20 cellular contexts compared by ENCODE assay signal in genomic region chr4:79528241-79528706, GRCh38.
DNase-seq lines count a peak whose midpoint lies in the region; ATAC-seq and TF ChIP-seq lines count a peak whose summit lies in the region.
"Had no signal": no experiment of that assay in that cellular context is flagged by ENCODE, and none has a peak within 500 bp of the region (broad histone marks: within the 10 kb centered on the region; RNA-seq: fewer than 3 reads in every experiment).

No MANE protein-coding gene starts in this region.

- H3K4me3 Mint-ChIP-seq in neural progenitor cell = no peak overlapping the region
- H3K4me3 Mint-ChIP-seq in mesothelial cell of epicardium = no peak overlapping the region
- H3K4me3 Mint-ChIP-seq: CD4-positive, CD25-positive, alpha-beta regulatory T cell; central memory CD8-positive, alpha-beta T cell; stimulated activated effector memory CD8-positive, alpha-beta T cell treated with anti-CD3 and anti-CD28 coated beads, Interleukin-12 subunit alpha, Interleukin-12 subunit beta, amount 100 ng/mL, for 72 hours; T-helper 1 cell treated with Interleukin-12 subunit alpha and Interleukin-12 subunit beta and Interleukin-4 antibody, amounts not matched to agents 30 μg/mL and 1 μg/mL, for 36 hours had no signal

- no peak for TF ChIP-seq CTCF in astrocyte of the spinal cord (IDR thresholded peaks at IDR 0.05; ENCODE audit: low read depth, low read length)
- TF ChIP-seq CTCF in neural progenitor cell (IDR thresholded peaks at IDR 0.05) = no peak
- no peak for TF ChIP-seq CTCF in mesothelial cell of epicardium (IDR thresholded peaks at IDR 0.05; ENCODE audit: unreplicated experiment)

- H3K4me1 ChIP-seq in neural progenitor cell = no peaks in the 10 kb centered on the region
- H3K4me1 ChIP-seq: uterus had no signal

- H3K4me1 Mint-ChIP-seq in neural progenitor cell (no peaks in the 10 kb centered on the region), mesothelial cell of epicardium (no peaks in the 10 kb centered on the region)
- H3K4me1 Mint-ChIP-seq: central memory CD8-positive, alpha-beta T cell; stimulated activated effector memory CD8-positive, alpha-beta T cell treated with anti-CD3 and anti-CD28 coated beads, Interleukin-12 subunit alpha, Interleukin-12 subunit beta, amount 100 ng/mL, for 72 hours had no signal

- in situ Hi-C loops in astrocyte of the spinal cord (cut with HindIII; ENCODE audit: low sequenced_read_pairs) = no loop called here

- no peaks in the 10 kb centered on the region for H3K27me3 ChIP-seq in neural progenitor cell
- H3K27me3 ChIP-seq: uterus had no signal

- no peak overlapping the region for H3K27ac ChIP-seq in neural progenitor cell
- H3K27ac ChIP-seq: uterus had no signal

- no peak for ATAC-seq in GM18870 (IDR thresholded peaks at IDR 0.05; ENCODE audit: unreplicated experiment)
- ATAC-seq: naive thymus-derived CD4-positive, alpha-beta T cell; stimulated activated effector memory CD8-positive, alpha-beta T cell treated with anti-CD3 and anti-CD28 coated beads, Interleukin-12 subunit alpha, Interleukin-12 subunit beta, amount 100 ng/mL, for 72 hours had no signal

- H2AFZ ChIP-seq in neural progenitor cell (replicated peaks) = peak overlapping the region; percentile 1

- no peaks in the 10 kb centered on the region for H4K20me1 ChIP-seq in neural progenitor cell (ENCODE audit: low read depth)

- peak; percentile 14 for DNase-seq in ELR (ENCODE audit: low read depth)
- peak; percentile 32 for DNase-seq in MV-4-11 (lab: John Stamatoyannopoulos, UW)
- DNase-seq in astrocyte of the spinal cord (ENCODE audit: low read depth, low spot score) = peak; percentile 38
- DNase-seq in neural progenitor cell (ENCODE audit: low spot score) = no peak
- DNase-seq in NOMO-1 treated with dmso at 0.1 percent for 144 hours (lab: John Stamatoyannopoulos, UW; ENCODE audit: unreplicated experiment) = no peak
- DNase-seq in mesothelial cell of epicardium (ENCODE audit: low spot score in 2 of 2, unreplicated experiment in 2 of 2) = no peak
- DNase-seq: activated CD4-positive, alpha-beta T cell treated with anti-CD3 and anti-CD28 coated beads, Interleukin-2, amount 50 U/mL, for 1 hour; activated gamma-delta T cell; NCI-H1436; NCI-H510A treated with DMSO at 0.1 percent for 48 hours; retina; RPMI8226; stimulated activated CD4-positive, alpha-beta T cell treated with anti-CD3 and anti-CD28 coated beads, Interleukin-4, amount 100 ng/mL, for 24 hours; uterus had no signal

- H3K27me3 Mint-ChIP-seq in neural progenitor cell (ENCODE audit: insufficient read depth, low read depth) (no peaks in the 10 kb centered on the region), mesothelial cell of epicardium (ENCODE audit: low read depth) (no peaks in the 10 kb centered on the region)
- H3K27me3 Mint-ChIP-seq: CD4-positive, CD25-positive, alpha-beta regulatory T cell; central memory CD8-positive, alpha-beta T cell had no signal

- H3K9me3 ChIP-seq in neural progenitor cell (ENCODE audit: low read depth) = no peaks in the 10 kb centered on the region
- H3K9me3 ChIP-seq: uterus had no signal

- H3K4me3 ChIP-seq in astrocyte of the spinal cord (ENCODE audit: low read depth, low read length) (no peak overlapping the region), neural progenitor cell (no peak overlapping the region)
- H3K4me3 ChIP-seq: uterus had no signal

- H3K36me3 ChIP-seq in neural progenitor cell = no peaks in the 10 kb centered on the region
- H3K36me3 ChIP-seq: uterus had no signal

- H3K36me3 Mint-ChIP-seq in neural progenitor cell (no peaks in the 10 kb centered on the region), mesothelial cell of epicardium (no peaks in the 10 kb centered on the region)
- H3K36me3 Mint-ChIP-seq: CD4-positive, CD25-positive, alpha-beta regulatory T cell; naive thymus-derived CD4-positive, alpha-beta T cell; stimulated activated effector memory CD8-positive, alpha-beta T cell treated with anti-CD3 and anti-CD28 coated beads, Interleukin-12 subunit alpha, Interleukin-12 subunit beta, amount 100 ng/mL, for 72 hours had no signal

- no peak overlapping the region for H3K9ac ChIP-seq in neural progenitor cell

- H3K9me3 Mint-ChIP-seq in neural progenitor cell (no peaks in the 10 kb centered on the region), mesothelial cell of epicardium (peaks cover 5% of the 10 kb centered on the region)
- H3K9me3 Mint-ChIP-seq: naive thymus-derived CD4-positive, alpha-beta T cell; stimulated activated effector memory CD8-positive, alpha-beta T cell treated with anti-CD3 and anti-CD28 coated beads, Interleukin-12 subunit alpha, Interleukin-12 subunit beta, amount 100 ng/mL, for 72 hours; T-helper 1 cell treated with Interleukin-12 subunit alpha and Interleukin-12 subunit beta and Interleukin-4 antibody, amounts not matched to agents 30 μg/mL and 1 μg/mL, for 36 hours had no signal

- H3K27ac Mint-ChIP-seq in neural progenitor cell = no peak overlapping the region
- no peak overlapping the region for H3K27ac Mint-ChIP-seq in mesothelial cell of epicardium
- H3K27ac Mint-ChIP-seq: CD4-positive, CD25-positive, alpha-beta regulatory T cell; naive thymus-derived CD4-positive, alpha-beta T cell; stimulated activated effector memory CD8-positive, alpha-beta T cell treated with anti-CD3 and anti-CD28 coated beads, Interleukin-12 subunit alpha, Interleukin-12 subunit beta, amount 100 ng/mL, for 72 hours; T-helper 1 cell treated with Interleukin-12 subunit alpha and Interleukin-12 subunit beta and Interleukin-4 antibody, amounts not matched to agents 30 μg/mL and 1 μg/mL, for 36 hours had no signal

- H3K4me2 ChIP-seq in neural progenitor cell = no peak overlapping the region

- no peaks in the 10 kb centered on the region for H3F3A ChIP-seq in neural progenitor cell (ENCODE audit: low read depth)

- no peaks in the 10 kb centered on the region for H3K79me2 ChIP-seq in neural progenitor cell (ENCODE audit: low read depth)

Comparison
In these comparisons a context has a peak if more than half of its experiments do, and no peak if none do; other contexts are left out.
1. DNase-seq: peak in ELR (single experiment), MV-4-11 (single experiment) and astrocyte of the spinal cord (single experiment); none in neural progenitor cell (single experiment), NOMO-1 treated with dmso at 0.1 percent for 144 hours (single experiment) and mesothelial cell of epicardium (0 of 2).